34 cellular contexts compared by ENCODE assay signal in genomic region chr17:73266796-73267195, GRCh38. TPM values are rescaled to one million over a fixed set of nuclear protein-coding genes. Genes with fewer than 3 reads are reported as not detected.
"Had no signal": no experiment of that assay in that cellular context is flagged by ENCODE, and none has a peak within 500 bp of the region (broad histone marks: within the 10 kb centered on the region; RNA-seq: fewer than 3 reads in every experiment).

No MANE protein-coding gene starts in this region.

- H3K27me3 Mint-ChIP-seq: activated CD4-positive, alpha-beta T cell treated with anti-CD3 and anti-CD28 coated beads for 36 hours; activated CD4-positive, alpha-beta T cell treated with anti-CD3 and anti-CD28 coated beads, Interleukin-2, amount 10 ng/mL, durations not matched to agents 7 days and 5 days; activated naive CD4-positive, alpha-beta T cell treated with anti-CD3 and anti-CD28 coated beads, Interleukin-2, amount 50 U/mL, for 24 hours; activated naive CD8-positive, alpha-beta T cell treated with anti-CD3 and anti-CD28 coated beads, Interleukin-2, amount 10 ng/mL, durations not matched to agents 7 days and 5 days; activated T-cell treated with anti-CD3 and anti-CD28 coated beads, Interleukin-2, amount 50 U/mL, for 24 hours had no signal

- H3K4me1 Mint-ChIP-seq: activated CD4-positive, alpha-beta T cell treated with anti-CD3 and anti-CD28 coated beads for 36 hours; activated CD4-positive, alpha-beta T cell treated with anti-CD3 and anti-CD28 coated beads, Interleukin-2, amount 10 ng/mL, durations not matched to agents 7 days and 5 days; activated naive CD4-positive, alpha-beta T cell treated with anti-CD3 and anti-CD28 coated beads, Interleukin-2, amount 50 U/mL, for 24 hours; activated naive CD8-positive, alpha-beta T cell treated with anti-CD3 and anti-CD28 coated beads, Interleukin-2, amount 10 ng/mL, durations not matched to agents 7 days and 5 days had no signal

- DNase-seq: activated CD4-positive, alpha-beta T cell treated with anti-CD3 and anti-CD28 coated beads for 36 hours; activated CD4-positive, alpha-beta T cell treated with anti-CD3 and anti-CD28 coated beads, Interleukin-2, amount 10 ng/mL, durations not matched to agents 7 days and 5 days; activated CD4-positive, alpha-beta T cell treated with anti-CD3 and anti-CD28 coated beads, Interleukin-2, amount 50 U/mL, for 48 hours; activated CD8-positive, alpha-beta T cell treated with anti-CD3 and anti-CD28 coated beads, Interleukin-2, amount 10 ng/mL, durations not matched to agents 7 days and 5 days; activated gamma-delta T cell; activated naive CD4-positive, alpha-beta T cell treated with Interleukin-2 at 50 U/mL for 16 hours; activated naive CD8-positive, alpha-beta T cell treated with anti-CD3 and anti-CD28 coated beads, Interleukin-2, amount 10 ng/mL, durations not matched to agents 7 days and 5 days; activated T-cell treated with anti-CD3 and anti-CD28 coated beads, Interleukin-2, amount 50 U/mL, for 24 hours; NCI-H1092 treated with DMSO at 0.1 percent for 48 hours; NCI-H187; NCI-H2029 treated with DMSO at 0.1 percent for 48 hours; NCI-H2107; NCI-H2171; NCI-H2227 treated with DMSO at 0.1 percent for 48 hours; NCI-H524 treated with DMSO at 0.1 percent for 48 hours; NK-92 treated with Interleukin-12 subunit alpha and Interleukin-12 subunit beta, amount 100 ng/mL, for 24 hours; PC-3; Peyer's patch; RPMI8226; SHP77 treated with DMSO at 0.1 percent for 48 hours; SW 1271; T-helper 1 cell; T1000 had no signal

- H3K27ac ChIP-seq: ascending aorta, SJSA1 had no signal

- H3K9me3 Mint-ChIP-seq: activated CD4-positive, alpha-beta T cell treated with anti-CD3 and anti-CD28 coated beads, Interleukin-2, amount 10 ng/mL, durations not matched to agents 7 days and 5 days; activated naive CD4-positive, alpha-beta T cell treated with anti-CD3 and anti-CD28 coated beads, Interleukin-2, amount 50 U/mL, for 24 hours; activated naive CD8-positive, alpha-beta T cell treated with anti-CD3 and anti-CD28 coated beads, Interleukin-2, amount 10 ng/mL, durations not matched to agents 7 days and 5 days; activated T-cell treated with anti-CD3 and anti-CD28 coated beads, Interleukin-2, amount 50 U/mL, for 24 hours; activated T-helper 2 cell treated with anti-CD3 and anti-CD28 coated beads, Interferon-gamma antibody, Interleukin-2, Interleukin-4, amounts not matched to agents 10 μg/mL and 5 μg/mL and 100 μg/mL, durations not matched to agents 14 hours and 24 hours and 36 hours had no signal

- H3K27me3 ChIP-seq: ascending aorta, breast epithelium, Peyer's patch, SJSA1 had no signal

- H3K36me3 Mint-ChIP-seq: activated naive CD4-positive, alpha-beta T cell treated with anti-CD3 and anti-CD28 coated beads, Interleukin-2, amount 50 U/mL, for 24 hours; activated naive CD8-positive, alpha-beta T cell treated with anti-CD3 and anti-CD28 coated beads, Interleukin-2, amount 10 ng/mL, durations not matched to agents 7 days and 5 days had no signal

- H3K4me3 Mint-ChIP-seq: activated CD4-positive, alpha-beta T cell treated with anti-CD3 and anti-CD28 coated beads for 36 hours; activated CD4-positive, alpha-beta T cell treated with anti-CD3 and anti-CD28 coated beads, Interleukin-2, amount 10 ng/mL, durations not matched to agents 7 days and 5 days; activated CD8-positive, alpha-beta T cell treated with anti-CD3 and anti-CD28 coated beads, Interleukin-2, amount 10 ng/mL, durations not matched to agents 7 days and 5 days; activated naive CD4-positive, alpha-beta T cell treated with anti-CD3 and anti-CD28 coated beads, Interleukin-2, amount 50 U/mL, for 24 hours; activated naive CD8-positive, alpha-beta T cell treated with anti-CD3 and anti-CD28 coated beads, Interleukin-2, amount 10 ng/mL, durations not matched to agents 7 days and 5 days; activated T-cell treated with anti-CD3 and anti-CD28 coated beads, Interleukin-2, amount 50 U/mL, for 24 hours had no signal

- H3K27ac Mint-ChIP-seq: activated CD4-positive, alpha-beta T cell treated with anti-CD3 and anti-CD28 coated beads for 36 hours; activated CD4-positive, alpha-beta T cell treated with anti-CD3 and anti-CD28 coated beads, Interleukin-2, amount 10 ng/mL, durations not matched to agents 7 days and 5 days; activated CD8-positive, alpha-beta T cell treated with anti-CD3 and anti-CD28 coated beads, Interleukin-2, amount 10 ng/mL, durations not matched to agents 7 days and 5 days; activated naive CD4-positive, alpha-beta T cell treated with anti-CD3 and anti-CD28 coated beads, Interleukin-2, amount 50 U/mL, for 24 hours; activated naive CD8-positive, alpha-beta T cell treated with anti-CD3 and anti-CD28 coated beads, Interleukin-2, amount 10 ng/mL, durations not matched to agents 7 days and 5 days; activated T-cell treated with anti-CD3 and anti-CD28 coated beads, Interleukin-2, amount 50 U/mL, for 24 hours; activated T-helper 2 cell treated with anti-CD3 and anti-CD28 coated beads, Interferon-gamma antibody, Interleukin-2, Interleukin-4, amounts not matched to agents 10 μg/mL and 5 μg/mL and 100 μg/mL, durations not matched to agents 14 hours and 24 hours and 36 hours had no signal

- H3K9me3 ChIP-seq: ascending aorta, breast epithelium, Peyer's patch, SJSA1 had no signal

- H3K4me3 ChIP-seq: ascending aorta, breast epithelium, K562, Peyer's patch, SJSA1 had no signal

- H3K36me3 ChIP-seq: ascending aorta, breast epithelium, Peyer's patch, SJSA1 had no signal

- H3K4me1 ChIP-seq: ascending aorta had no signal

- ATAC-seq: activated CD4-positive, alpha-beta T cell treated with anti-CD3 and anti-CD28 coated beads for 36 hours; activated CD4-positive, CD25-positive, alpha-beta regulatory T cell treated with anti-CD3 and anti-CD28 coated beads, Interleukin-2, amount 50 U/mL, for 24 hours; activated CD8-positive, alpha-beta T cell treated with anti-CD3 and anti-CD28 coated beads, Interleukin-2, amount 10 ng/mL, durations not matched to agents 7 days and 5 days; PC-3 had no signal

RNA-seq across cellular contexts. Expression of gene CPSF4L, which starts 5.1 kb away (rescaled TPM):
- total RNA-seq: activated CD4-positive, alpha-beta T cell treated with anti-CD3 and anti-CD28 coated beads for 36 hours; activated CD4-positive, alpha-beta T cell treated with anti-CD3 and anti-CD28 coated beads, Interleukin-2, amount 10 ng/mL, durations not matched to agents 7 days and 5 days; activated CD8-positive, alpha-beta T cell treated with anti-CD3 and anti-CD28 coated beads, Interleukin-2, amount 10 ng/mL, durations not matched to agents 7 days and 5 days; activated naive CD8-positive, alpha-beta T cell treated with anti-CD3 and anti-CD28 coated beads, Interleukin-2, amount 10 ng/mL, durations not matched to agents 7 days and 5 days; activated T-helper 2 cell treated with anti-CD3 and anti-CD28 coated beads, Interferon-gamma antibody, Interleukin-2, Interleukin-4, amounts not matched to agents 10 μg/mL and 5 μg/mL and 100 μg/mL, durations not matched to agents 14 hours and 24 hours and 36 hours; ascending aorta; cardiac septum; K562; M059J; NCI-H460; PC-3; Peyer's patch; T-helper 2 cell treated with Interferon-gamma antibody and Interleukin-4, amounts not matched to agents 100 ng/mL and 5 ng/mL, for 36 hours had no signal
- polyA plus RNA-seq: K562 had no signal
